9 cellular contexts compared by ENCODE assay signal in genomic region chr2:165743442-165743841, GRCh38. TPM values are rescaled to one million over a fixed set of nuclear protein-coding genes. Genes with fewer than 3 reads are reported as not detected.
DNase-seq lines count a peak whose midpoint lies in the region; ATAC-seq and TF ChIP-seq lines count a peak whose summit lies in the region.
"Had no signal": no experiment of that assay in that cellular context is flagged by ENCODE, and none has a peak within 500 bp of the region (broad histone marks: within the 10 kb centered on the region; RNA-seq: fewer than 3 reads in every experiment).

No MANE protein-coding gene starts in this region.

- H3K27me3 Mint-ChIP-seq in CD8-positive, alpha-beta memory T cell: no peaks in the 10 kb centered on the region

- H3K4me1 ChIP-seq in CD8-positive, alpha-beta memory T cell (ENCODE audit: insufficient read depth, low read length): no peaks in the 10 kb centered on the region

- peaks cover 0 to 3% (median 0%) of the 10 kb centered on the region in 5 donors for H3K9me3 Mint-ChIP-seq in CD8-positive, alpha-beta memory T cell

- peaks cover 9 to 12% (median 10%) of the 10 kb centered on the region in 3 donors for H3K36me3 Mint-ChIP-seq in CD8-positive, alpha-beta memory T cell

- no peak for TF ChIP-seq CTCF in GM10248 (IDR thresholded peaks at IDR 0.05; ENCODE audit: control extremely low read depth, extremely low read depth, low read depth, missing control alignments)

- no peaks in the 10 kb centered on the region for H3K27me3 ChIP-seq in CD8-positive, alpha-beta memory T cell (ENCODE audit: insufficient read depth, low read length, poor library complexity, severe bottlenecking)

- H3K4me3 ChIP-seq in CD8-positive, alpha-beta memory T cell (ENCODE audit: low read length): no peak overlapping the region

- H3K9me3 ChIP-seq in CD8-positive, alpha-beta memory T cell (ENCODE audit: low read length): no peaks in the 10 kb centered on the region

- no peaks in the 10 kb centered on the region for H3K36me3 ChIP-seq in CD8-positive, alpha-beta memory T cell (ENCODE audit: insufficient read depth, low read length)

- H3K4me1 Mint-ChIP-seq in CD8-positive, alpha-beta memory T cell: no peaks in the 10 kb centered on the region

- CTCF ChIA-PET in GM10248 (lab: Yijun Ruan, JAX): interaction anchor here (1.0 to 2.3 kb wide), 2 partner anchors 9 to 27 kb away, joined by 3 to 6 read pairs; no protein-coding TSS in a partner anchor
- CTCF ChIA-PET in CD8-positive, alpha-beta memory T cell (lab: Charles Lee): no interaction called here

- H3K27ac Mint-ChIP-seq in CD8-positive, alpha-beta memory T cell: no peak overlapping the region

- H3K27ac ChIP-seq in CD8-positive, alpha-beta memory T cell (ENCODE audit: low read depth, low read length): no peak overlapping the region

- DNase-seq in GM10248 (ENCODE audit: extremely low spot score): peak; percentile 19
- DNase-seq in NOMO-1 (lab: John Stamatoyannopoulos, UW; ENCODE audit: unreplicated experiment in 2 of 2): peak; percentile 64 to 91
- no peak for DNase-seq in NCI-H524 treated with DMSO at 0.1 percent for 48 hours (lab: John Stamatoyannopoulos, UW)
- DNase-seq in CD8-positive, alpha-beta memory T cell: no peak
- DNase-seq in HK-2 (ENCODE audit: unreplicated experiment): no peak
- no peak for DNase-seq in stimulated activated CD4-positive, alpha-beta T cell treated with anti-CD3 and anti-CD28 coated beads, Interleukin-15, amount 100 ng/mL, for 24 hours
- DNase-seq: NCI-H1417 had no signal

- H3K4me3 Mint-ChIP-seq in CD8-positive, alpha-beta memory T cell: no peak overlapping the region

- POLR2A ChIA-PET in GM10248 (lab: Yijun Ruan, JAX): no interaction called here
- POLR2A ChIA-PET in CD8-positive, alpha-beta memory T cell (lab: Charles Lee): no interaction called here

- peak; percentile 79 for ATAC-seq in GM19467 (IDR thresholded peaks at IDR 0.05; ENCODE audit: unreplicated experiment)
- peak; percentile 93 for ATAC-seq in HG03045 (IDR thresholded peaks at IDR 0.05; ENCODE audit: unreplicated experiment)

RNA-seq across cellular contexts. Expression of gene GALNT3, which starts 50.6 kb away (rescaled TPM):
- total RNA-seq in CD8-positive, alpha-beta memory T cell: 1 to 10 TPM; 3.0 to 3.2 TPM
- polyA plus RNA-seq in CD8-positive, alpha-beta memory T cell: 2.2 TPM

Comparison
In these comparisons a context has a peak if more than half of its experiments do, and no peak if none do; other contexts are left out.
1. DNase-seq: peak in GM10248 (single experiment) and NOMO-1 (2 of 2); none in NCI-H524 treated with DMSO at 0.1 percent for 48 hours (single experiment), CD8-positive, alpha-beta memory T cell (0 of 5), HK-2 (single experiment) and stimulated activated CD4-positive, alpha-beta T cell treated with anti-CD3 and anti-CD28 coated beads, Interleukin-15, amount 100 ng/mL, for 24 hours (single experiment).